Comparison of ENCODE assay signal across 15 cellular contexts in the genomic region with DNA sequence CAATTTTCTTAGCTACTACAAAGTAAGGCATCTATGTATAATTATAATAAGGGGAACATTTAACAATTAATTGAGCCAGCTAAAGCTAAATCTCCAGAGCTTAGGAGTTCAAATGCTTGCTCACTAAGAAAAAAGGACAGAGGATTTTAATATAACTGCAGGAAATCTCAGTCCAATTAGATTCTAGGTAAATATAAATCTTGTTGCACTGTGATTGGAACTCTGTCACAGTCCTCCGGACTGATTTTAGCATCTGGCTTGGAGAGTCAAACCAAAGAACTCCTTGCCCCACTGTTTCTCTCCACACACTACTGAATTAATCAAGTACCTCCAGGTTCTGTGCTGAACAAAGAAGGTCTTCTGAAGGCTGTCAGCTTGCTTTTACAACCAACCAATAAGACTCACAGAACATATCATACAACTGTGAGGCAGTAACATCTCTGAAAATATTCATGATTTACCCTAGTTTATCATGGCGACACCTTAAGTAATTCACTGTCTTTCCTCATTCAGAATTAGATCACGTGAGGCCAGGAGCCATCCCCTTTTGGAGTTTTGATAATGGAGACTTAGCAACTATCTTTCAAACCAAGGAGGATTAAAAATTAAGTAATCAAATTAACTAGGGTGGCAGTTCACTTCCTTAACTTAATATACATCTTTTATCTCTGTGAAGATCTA.
"Had no signal": no experiment of that assay in that cellular context is flagged by ENCODE, and none has a peak within 500 bp of the region (broad histone marks: within the 10 kb centered on the region; RNA-seq: fewer than 3 reads in every experiment).

No MANE protein-coding gene starts in this region.

- H3K36me3 ChIP-seq: thoracic aorta had no signal

- H3K36me3 Mint-ChIP-seq: immature natural killer cell, natural killer cell had no signal

- DNase-seq: activated CD4-positive, alpha-beta T cell treated with anti-CD3 and anti-CD28 coated beads for 48 hours; activated CD8-positive, alpha-beta memory T cell treated with anti-CD3 and anti-CD28 coated beads, Interleukin-2, amount 50 U/mL, for 48 hours; activated CD8-positive, alpha-beta T cell treated with anti-CD3 and anti-CD28 coated beads, Interleukin-2, amount 10 ng/mL, durations not matched to agents 7 days and 5 days; activated naive CD4-positive, alpha-beta T cell treated with anti-CD3 and anti-CD28 coated beads for 36 hours; cerebellar nuclear complex; immature natural killer cell; natural killer cell; stimulated activated CD4-positive, alpha-beta T cell treated with anti-CD3 and anti-CD28 coated beads, Interleukin-4, amount 100 ng/mL, for 1 hour; stimulated activated CD8-positive, alpha-beta memory T cell treated with anti-CD3 and anti-CD28 coated beads, Interleukin-4, amount 100 ng/mL, for 48 hours; stimulated activated naive CD8-positive, alpha-beta T cell treated with anti-CD3 and anti-CD28 coated beads, Interleukin-15, amount 100 ng/mL, for 72 hours had no signal

- H3K27ac ChIP-seq: thoracic aorta had no signal

- H3K4me3 Mint-ChIP-seq: activated CD8-positive, alpha-beta T cell treated with anti-CD3 and anti-CD28 coated beads, Interleukin-2, amount 10 ng/mL, durations not matched to agents 7 days and 5 days; activated naive CD4-positive, alpha-beta T cell treated with anti-CD3 and anti-CD28 coated beads for 36 hours; activated T-helper 1 cell treated with anti-CD3 and anti-CD28 coated beads, Interleukin-12 subunit alpha, Interleukin-12 subunit beta, Interleukin-2, Interleukin-4 antibody, amounts not matched to agents 30 ng/mL and 10 ng/mL and 1 ng/mL, durations not matched to agents 14 hours and 24 hours and 36 hours; dendritic cell treated with granulocyte-macrophage colony-stimulating factor and Interleukin-4, amounts not matched to agents 40 ng/mL and 50 ng/mL, for 4 days; immature natural killer cell; natural killer cell; stimulated activated naive CD8-positive, alpha-beta T cell treated with anti-CD3 and anti-CD28 coated beads, Interleukin-15, amount 100 ng/mL, for 72 hours; T-helper 1 cell treated with Interleukin-12 subunit alpha and Interleukin-12 subunit beta and Interleukin-4 antibody, amounts not matched to agents 30 μg/mL and 1 μg/mL, for 36 hours had no signal

- H3K9me3 ChIP-seq: thoracic aorta had no signal

- H3K9me3 Mint-ChIP-seq: activated naive CD4-positive, alpha-beta T cell treated with anti-CD3 and anti-CD28 coated beads for 36 hours; activated T-helper 1 cell treated with anti-CD3 and anti-CD28 coated beads, Interleukin-12 subunit alpha, Interleukin-12 subunit beta, Interleukin-2, Interleukin-4 antibody, amounts not matched to agents 30 ng/mL and 10 ng/mL and 1 ng/mL, durations not matched to agents 14 hours and 24 hours and 36 hours; dendritic cell treated with granulocyte-macrophage colony-stimulating factor and Interleukin-4, amounts not matched to agents 40 ng/mL and 50 ng/mL, for 4 days; immature natural killer cell; natural killer cell; stimulated activated naive CD8-positive, alpha-beta T cell treated with anti-CD3 and anti-CD28 coated beads, Interleukin-15, amount 100 ng/mL, for 72 hours; T-helper 1 cell treated with Interleukin-12 subunit alpha and Interleukin-12 subunit beta and Interleukin-4 antibody, amounts not matched to agents 30 μg/mL and 1 μg/mL, for 36 hours had no signal

- H3K27ac Mint-ChIP-seq: activated CD8-positive, alpha-beta T cell treated with anti-CD3 and anti-CD28 coated beads, Interleukin-2, amount 10 ng/mL, durations not matched to agents 7 days and 5 days; activated naive CD4-positive, alpha-beta T cell treated with anti-CD3 and anti-CD28 coated beads for 36 hours; activated T-helper 1 cell treated with anti-CD3 and anti-CD28 coated beads, Interleukin-12 subunit alpha, Interleukin-12 subunit beta, Interleukin-2, Interleukin-4 antibody, amounts not matched to agents 30 ng/mL and 10 ng/mL and 1 ng/mL, durations not matched to agents 14 hours and 24 hours and 36 hours; dendritic cell treated with granulocyte-macrophage colony-stimulating factor and Interleukin-4, amounts not matched to agents 40 ng/mL and 50 ng/mL, for 4 days; immature natural killer cell; natural killer cell; stimulated activated naive CD8-positive, alpha-beta T cell treated with anti-CD3 and anti-CD28 coated beads, Interleukin-15, amount 100 ng/mL, for 72 hours; T-helper 1 cell treated with Interleukin-12 subunit alpha and Interleukin-12 subunit beta and Interleukin-4 antibody, amounts not matched to agents 30 μg/mL and 1 μg/mL, for 36 hours had no signal

- ATAC-seq: activated CD8-positive, alpha-beta T cell treated with anti-CD3 and anti-CD28 coated beads, Interleukin-2, amount 10 ng/mL, durations not matched to agents 7 days and 5 days; esophagus mucosa; natural killer cell; stimulated activated naive CD8-positive, alpha-beta T cell treated with anti-CD3 and anti-CD28 coated beads, Interleukin-15, amount 100 ng/mL, for 72 hours had no signal

- H3K4me3 ChIP-seq: thoracic aorta had no signal

- H3K27me3 Mint-ChIP-seq: dendritic cell treated with granulocyte-macrophage colony-stimulating factor and Interleukin-4, amounts not matched to agents 40 ng/mL and 50 ng/mL, for 4 days; stimulated activated naive CD8-positive, alpha-beta T cell treated with anti-CD3 and anti-CD28 coated beads, Interleukin-15, amount 100 ng/mL, for 72 hours had no signal
